8 cellular contexts compared by ENCODE assay signal in genomic region chr13:98466634-98467236, GRCh38.
A peak's percentile ranks its signal among the peaks of the same experiment; 100 is the strongest.
DNase-seq lines count a peak whose midpoint lies in the region; ATAC-seq and TF ChIP-seq lines count a peak whose summit lies in the region.

No MANE protein-coding gene starts in this region.

- H3K4me3 ChIP-seq in epithelial cell of esophagus (ENCODE audit: low read length) (no peak overlapping the region), retinal pigment epithelial cell (ENCODE audit: low read length) (no peak overlapping the region)

- peak; percentile 57 for ATAC-seq in HG03342 (IDR thresholded peaks at IDR 0.05; ENCODE audit: unreplicated experiment)
- ATAC-seq in activated CD4-positive, CD25-positive, alpha-beta regulatory T cell treated with anti-CD3 and anti-CD28 coated beads, Interleukin-2, amount 50 U/mL, for 24 hours = peak; percentile 73 to 85
- no peak for ATAC-seq in HG02610 (IDR thresholded peaks at IDR 0.05; ENCODE audit: unreplicated experiment)

- DNase-seq in D341Med (ENCODE audit: low spot score) = peak; percentile 67
- DNase-seq in epithelial cell of esophagus (ENCODE audit: low read depth) = peak; percentile 57
- no peak for DNase-seq in retinal pigment epithelial cell (ENCODE audit: low read depth)
- DNase-seq in retina = no peak
- DNase-seq in DMS153 (lab: John Stamatoyannopoulos, UW) = no peak

- peak; percentile 65 for TF ChIP-seq CTCF in epithelial cell of esophagus (IDR thresholded peaks at IDR 0.05; ENCODE audit: insufficient read depth, low read depth, low read length, missing control alignments)
- peak; percentile 84 for TF ChIP-seq CTCF in retinal pigment epithelial cell (conservative IDR thresholded peaks at IDR 0.05; ENCODE audit: low read depth, low read length)

Comparison
In these comparisons a context has a peak if more than half of its experiments do, and no peak if none do; other contexts are left out.
1. DNase-seq: peak in D341Med (single experiment) and epithelial cell of esophagus (single experiment); none in retinal pigment epithelial cell (single experiment), retina (single experiment) and DMS153 (single experiment).